Comparison of ENCODE assay signal across 29 cellular contexts in the genomic region with DNA sequence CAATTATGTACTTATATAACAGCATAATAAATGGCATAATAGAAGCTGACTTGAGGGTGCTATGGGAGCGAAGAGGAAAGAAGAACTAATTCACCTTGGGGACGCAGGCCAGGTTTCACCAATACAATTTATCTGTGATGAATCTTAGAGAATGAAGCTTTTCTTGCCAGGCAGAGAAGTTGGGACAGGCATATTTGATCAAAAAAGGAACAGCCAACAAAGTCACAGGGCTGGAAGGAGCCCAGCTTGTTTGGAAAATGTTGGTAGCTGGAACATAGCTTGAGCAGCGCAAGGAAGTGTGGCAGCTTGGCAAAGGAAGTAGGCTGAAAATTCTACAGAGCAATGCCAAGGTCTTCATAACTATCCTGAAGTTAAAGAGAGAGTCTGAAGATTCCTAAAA.
"Had no signal": no experiment of that assay in that cellular context is flagged by ENCODE, and none has a peak within 500 bp of the region (broad histone marks: within the 10 kb centered on the region; RNA-seq: fewer than 3 reads in every experiment).

No MANE protein-coding gene starts in this region.

- H3K4me2 ChIP-seq: hepatocyte had no signal

- H3K36me3 Mint-ChIP-seq: memory B cell; naive thymus-derived CD8-positive, alpha-beta T cell; stimulated activated naive B cell treated with anti-CD40 and anti-IgM and Interleukin-4, amounts not matched to agents 10 μg/mL and 1 μg/mL and 100 μg/mL, for 72 hours had no signal

- ATAC-seq: heart right ventricle; left colon; left lung; lower lobe of right lung; naive thymus-derived CD8-positive, alpha-beta T cell; right cardiac atrium; sciatic nerve; stimulated activated naive B cell treated with anti-CD40 and anti-IgM and Interleukin-4, amounts not matched to agents 10 μg/mL and 1 μg/mL and 100 μg/mL, for 72 hours; stimulated activated naive CD8-positive, alpha-beta T cell treated with anti-CD3 and anti-CD28 coated beads, Interleukin-15, Interleukin-2, amounts not matched to agents 100 U/mL and 50 U/mL, for 24 hours; upper lobe of right lung had no signal

- H3K4me1 ChIP-seq: heart right ventricle, left lung, lower lobe of right lung, parathyroid adenoma, suprapubic skin, upper lobe of right lung had no signal

- H3K9me3 Mint-ChIP-seq: memory B cell, nephron, neural crest cell had no signal

- H3K4me3 ChIP-seq: heart right ventricle, hepatocyte, left lung, lower lobe of right lung, skin epidermis, suprapubic skin, thoracic aorta, tibial artery, upper lobe of right lung had no signal

- H3K27ac ChIP-seq: heart right ventricle, hepatocyte, left lung, lower lobe of right lung, neutrophil, parathyroid adenoma, skin epidermis, suprapubic skin, thoracic aorta, tibial artery, upper lobe of right lung had no signal

- H3K9me3 ChIP-seq: heart right ventricle, left lung, lower lobe of right lung, neutrophil, suprapubic skin, thoracic aorta, tibial artery, upper lobe of right lung had no signal

- H3K27me3 Mint-ChIP-seq: memory B cell; progenitor cell of endocrine pancreas; stimulated activated naive B cell treated with anti-CD40 and anti-IgM and Interleukin-4, amounts not matched to agents 10 μg/mL and 1 μg/mL and 100 μg/mL, for 72 hours had no signal

- H3K4me3 Mint-ChIP-seq: memory B cell; naive thymus-derived CD8-positive, alpha-beta T cell; nephron; neural crest cell; stimulated activated naive B cell treated with anti-CD40 and anti-IgM and Interleukin-4, amounts not matched to agents 10 μg/mL and 1 μg/mL and 100 μg/mL, for 72 hours had no signal

- H3K4me1 Mint-ChIP-seq: memory B cell; naive thymus-derived CD8-positive, alpha-beta T cell; nephron; neural crest cell; stimulated activated naive B cell treated with anti-CD40 and anti-IgM and Interleukin-4, amounts not matched to agents 10 μg/mL and 1 μg/mL and 100 μg/mL, for 72 hours had no signal

- H3K9ac ChIP-seq: parathyroid adenoma had no signal

- H3K27me3 ChIP-seq: heart right ventricle, hepatocyte, left lung, neutrophil, suprapubic skin, tibial artery, upper lobe of right lung had no signal

- H3K36me3 ChIP-seq: heart right ventricle, left lung, lower lobe of right lung, neutrophil, suprapubic skin, thoracic aorta, tibial artery, upper lobe of right lung had no signal

- DNase-seq: heart right ventricle; kidney; left colon; left lung; lower lobe of right lung; naive thymus-derived CD8-positive, alpha-beta T cell; occipital lobe; retina; right cardiac atrium; stimulated activated CD4-positive, alpha-beta T cell treated with anti-CD3 and anti-CD28 coated beads, Interleukin-12 subunit alpha, Interleukin-12 subunit beta, amount 100 ng/mL, for 4 hours; stimulated activated CD4-positive, alpha-beta T cell treated with anti-CD3 and anti-CD28 coated beads, Interleukin-15, amount 100 ng/mL, for 24 hours; stimulated activated CD4-positive, alpha-beta T cell treated with anti-CD3 and anti-CD28 coated beads, Interleukin-2, amount 100 ng/mL, for 24 hours; stimulated activated CD4-positive, alpha-beta T cell treated with anti-CD3 and anti-CD28 coated beads, Interleukin-4, amount 100 ng/mL, for 1 hour; stimulated activated naive B cell treated with anti-CD40 and anti-IgM and Interleukin-4, amounts not matched to agents 10 μg/mL and 1 μg/mL and 100 μg/mL, for 72 hours; stimulated activated naive CD8-positive, alpha-beta T cell treated with anti-CD3 and anti-CD28 coated beads, Interleukin-15, Interleukin-2, amounts not matched to agents 100 U/mL and 50 U/mL, for 24 hours; tibial artery; trophoblast cell; upper lobe of right lung had no signal

- H3K27ac Mint-ChIP-seq: memory B cell; naive thymus-derived CD8-positive, alpha-beta T cell; nephron; progenitor cell of endocrine pancreas; stimulated activated naive B cell treated with anti-CD40 and anti-IgM and Interleukin-4, amounts not matched to agents 10 μg/mL and 1 μg/mL and 100 μg/mL, for 72 hours had no signal
